16 cellular contexts compared by ENCODE assay signal in the genomic region with DNA sequence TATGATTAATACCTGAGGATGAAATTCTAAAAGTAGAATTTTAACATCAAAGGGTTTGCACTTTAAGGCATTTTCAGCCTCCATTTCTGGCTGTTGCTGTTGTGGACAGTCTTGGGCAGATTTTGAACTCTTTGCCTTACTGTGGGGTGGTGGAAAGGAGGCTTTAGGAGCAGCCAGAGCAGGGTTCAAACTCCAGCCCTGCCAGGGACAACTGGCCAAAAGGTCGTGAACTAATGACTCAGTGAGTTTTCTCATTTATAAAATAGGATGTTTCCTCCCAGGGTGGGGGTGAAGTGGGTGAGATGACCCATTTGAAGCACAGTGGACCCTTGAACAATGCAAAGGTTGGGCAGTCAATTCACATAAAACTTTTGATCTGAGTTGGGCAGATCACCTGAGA. TPM values are rescaled to one million over a fixed set of nuclear protein-coding genes. Genes with fewer than 3 reads are reported as not detected.
DNase-seq lines count a peak whose midpoint lies in the region; ATAC-seq and TF ChIP-seq lines count a peak whose summit lies in the region.
"Had no signal": no experiment of that assay in that cellular context is flagged by ENCODE, and none has a peak within 500 bp of the region (broad histone marks: within the 10 kb centered on the region; RNA-seq: fewer than 3 reads in every experiment).

No MANE protein-coding gene starts in this region.

- peaks cover 95% of the 10 kb centered on the region for H3K79me2 ChIP-seq in osteoblast (ENCODE audit: insufficient read depth, low read length)

- no peak for TF ChIP-seq POLR2A in heart left ventricle (IDR thresholded peaks at IDR 0.05)

- peaks cover 42% of the 10 kb centered on the region for H3K4me1 Mint-ChIP-seq in activated T-helper 17 cell treated with anti-CD3 and anti-CD28 coated beads, Interleukin-2, amount 50 U/mL, for 72 hours

- no peaks in the 10 kb centered on the region for H3K9me3 Mint-ChIP-seq in activated T-helper 17 cell treated with anti-CD3 and anti-CD28 coated beads, Interleukin-2, amount 50 U/mL, for 72 hours

- H3K36me3 Mint-ChIP-seq in activated T-helper 17 cell treated with anti-CD3 and anti-CD28 coated beads, Interleukin-2, amount 50 U/mL, for 72 hours (ENCODE audit: low read depth): peaks cover 14% of the 10 kb centered on the region

- H3K27ac Mint-ChIP-seq in activated T-helper 17 cell treated with anti-CD3 and anti-CD28 coated beads, Interleukin-2, amount 50 U/mL, for 72 hours: peak overlapping the region; percentile 22

- peaks cover 0 to 98% of the 10 kb centered on the region in 2 donors for H3K4me1 ChIP-seq in right atrium auricular region
- peaks cover 14 to 99% (median 93%) of the 10 kb centered on the region in 12 donors for H3K4me1 ChIP-seq in heart left ventricle
- peaks cover 34% of the 10 kb centered on the region for H3K4me1 ChIP-seq in osteoblast (ENCODE audit: insufficient read depth, low read length)

- H3K9me3 ChIP-seq in right atrium auricular region (no peaks in the 10 kb centered on the region), heart left ventricle (no peaks in the 10 kb centered on the region), osteoblast (ENCODE audit: low read depth, low read length) (no peaks in the 10 kb centered on the region)

- DNase-seq in right atrium auricular region (ENCODE audit: low spot score): no peak
- no peak for DNase-seq in heart left ventricle
- no peak for DNase-seq in osteoblast (ENCODE audit: insufficient read length, low spot score, missing footprints)
- no peak for DNase-seq in SK-N-DZ (ENCODE audit: low spot score)
- no peak for DNase-seq in DMS53 (lab: John Stamatoyannopoulos, UW)
- DNase-seq in NCI-H1436 (lab: John Stamatoyannopoulos, UW): no peak
- DNase-seq: AML-193; CD4-positive, alpha-beta memory T cell; NCI-H1105 treated with DMSO at 0.1 percent for 48 hours; NCI-H187 treated with DMSO at 0.1 percent for 48 hours; NCI-H510A; SIG-M5 had no signal

- no peak overlapping the region for H3K4me3 Mint-ChIP-seq in activated T-helper 17 cell treated with anti-CD3 and anti-CD28 coated beads, Interleukin-2, amount 50 U/mL, for 72 hours
- H3K4me3 Mint-ChIP-seq: CD4-positive, alpha-beta memory T cell had no signal

- H3K36me3 ChIP-seq in right atrium auricular region (no peaks in the 10 kb centered on the region), heart left ventricle (no peaks in the 10 kb centered on the region), osteoblast (ENCODE audit: insufficient read depth, low read length) (no peaks in the 10 kb centered on the region)

- H3K4me2 ChIP-seq in osteoblast (ENCODE audit: insufficient read depth, low read length): no peak overlapping the region

- ATAC-seq in heart left ventricle: no peak
- ATAC-seq in activated T-helper 17 cell treated with anti-CD3 and anti-CD28 coated beads, Interleukin-2, amount 50 U/mL, for 72 hours (replicated peaks): no peak

- H3K27ac ChIP-seq in right atrium auricular region: peak overlapping the region; percentile 82 to 92
- H3K27ac ChIP-seq in heart left ventricle: peak overlapping the region in 3 of 12 donors; percentile 32 to 92 (median 87)
- H3K27ac ChIP-seq in osteoblast (ENCODE audit: low read depth, low read length): peak overlapping the region; percentile 16

- no peak overlapping the region for H2AFZ ChIP-seq in osteoblast (ENCODE audit: low read length)

- intact Hi-C loops in heart left ventricle (cut with DNase I): loop anchor here in 5 of 10 donors (5.0 to 10.0 kb wide), 2 partner anchors 34 to 67 kb away; no protein-coding TSS in a partner anchor

- 69 to 80% (median 72%) methylated on average over 1 of the region's 1 CpG for WGBS in heart left ventricle, 4 donors

- H3K27me3 ChIP-seq in right atrium auricular region: no peaks in the 10 kb centered on the region
- H3K27me3 ChIP-seq in heart left ventricle: no peaks in the 10 kb centered on the region
- H3K27me3 ChIP-seq in osteoblast (ENCODE audit: insufficient read depth, low read length): no peaks in the 10 kb centered on the region

- no peaks in the 10 kb centered on the region for H3K27me3 Mint-ChIP-seq in activated T-helper 17 cell treated with anti-CD3 and anti-CD28 coated beads, Interleukin-2, amount 50 U/mL, for 72 hours
- H3K27me3 Mint-ChIP-seq: CD4-positive, alpha-beta memory T cell had no signal

- H4K20me1 ChIP-seq in osteoblast (ENCODE audit: insufficient read depth, low read length): peaks cover 80% of the 10 kb centered on the region

- no peak overlapping the region for H3K4me3 ChIP-seq in right atrium auricular region
- no peak overlapping the region for H3K4me3 ChIP-seq in heart left ventricle
- H3K4me3 ChIP-seq in osteoblast (ENCODE audit: insufficient read depth, low read length): no peak overlapping the region

- TF ChIP-seq CTCF in right atrium auricular region (IDR thresholded peaks at IDR 0.05) (no peak), heart left ventricle (IDR thresholded peaks at IDR 0.05) (no peak), osteoblast (IDR thresholded peaks at IDR 0.05; ENCODE audit: extremely low read depth, low read depth, low read length) (no peak)

RNA-seq across cellular contexts. Expression of a gene that starts 36.7 kb away (rescaled TPM):
- 100 to 1,000 TPM; 136 to 158 TPM for total RNA-seq in right atrium auricular region
- total RNA-seq in heart left ventricle: 100 to 1,000 TPM; 163 to 327 (median 223) TPM
- 100 to 1,000 TPM; 126 to 227 TPM for polyA plus RNA-seq in heart left ventricle
- 10 to 100 TPM; 64.6 to 85.3 TPM for total RNA-seq in activated T-helper 17 cell treated with anti-CD3 and anti-CD28 coated beads, Interleukin-2, amount 50 U/mL, for 72 hours
- 38.0 and 40.1 TPM in 2 replicates for total RNA-seq in osteoblast
- polyA plus RNA-seq in SK-N-DZ (2014; cell fraction: cytosol; rRNA removed): 6.2 and 9.1 TPM in 2 replicates
- 10.9 and 15.0 TPM in 2 replicates for polyA plus RNA-seq in SK-N-DZ (2014; cell fraction: nucleus; rRNA removed)

RNA-seq across cellular contexts. Expression of a gene that starts 49.1 kb away (rescaled TPM):
- not detected for total RNA-seq in right atrium auricular region
- not detected for total RNA-seq in heart left ventricle
- not detected for polyA plus RNA-seq in heart left ventricle
- not detected for total RNA-seq in activated T-helper 17 cell treated with anti-CD3 and anti-CD28 coated beads, Interleukin-2, amount 50 U/mL, for 72 hours
- not detected in 2 replicates for total RNA-seq in osteoblast
- not detected in 2 replicates for polyA plus RNA-seq in SK-N-DZ (2014; cell fraction: cytosol; rRNA removed)
- polyA plus RNA-seq in SK-N-DZ (2014; cell fraction: nucleus; rRNA removed): not detected in 2 replicates
- total RNA-seq: CD4-positive, alpha-beta memory T cell; H4; OCI-LY7 had no signal
- polyA plus RNA-seq: CD4-positive, alpha-beta memory T cell had no signal

RNA-seq across cellular contexts. Expression of a gene that starts 50.8 kb away (rescaled TPM):
- total RNA-seq in right atrium auricular region (1 to 10 TPM in 1 of 2 donors, under 1 TPM in 1; 0.93 to 3.1 TPM), heart left ventricle (1 to 10 TPM in 3 of 9 donors, under 1 TPM in 5, not detected in 1; 0.50 to 5.0 (median 0.88) TPM), osteoblast (not detected in 2 replicates)
- 1 to 10 TPM in 1 of 2 donors, under 1 TPM in 1; 0.27 to 1.0 TPM for polyA plus RNA-seq in heart left ventricle
- 1 to 10 TPM; 1.8 to 3.2 TPM for total RNA-seq in activated T-helper 17 cell treated with anti-CD3 and anti-CD28 coated beads, Interleukin-2, amount 50 U/mL, for 72 hours
- not detected in 2 replicates for polyA plus RNA-seq in SK-N-DZ (2014; cell fraction: cytosol; rRNA removed)
- polyA plus RNA-seq in SK-N-DZ (2014; cell fraction: nucleus; rRNA removed): not detected in 2 replicates
- total RNA-seq: H4, OCI-LY7, RPMI7951 had no signal
